In the genomic region with DNA sequence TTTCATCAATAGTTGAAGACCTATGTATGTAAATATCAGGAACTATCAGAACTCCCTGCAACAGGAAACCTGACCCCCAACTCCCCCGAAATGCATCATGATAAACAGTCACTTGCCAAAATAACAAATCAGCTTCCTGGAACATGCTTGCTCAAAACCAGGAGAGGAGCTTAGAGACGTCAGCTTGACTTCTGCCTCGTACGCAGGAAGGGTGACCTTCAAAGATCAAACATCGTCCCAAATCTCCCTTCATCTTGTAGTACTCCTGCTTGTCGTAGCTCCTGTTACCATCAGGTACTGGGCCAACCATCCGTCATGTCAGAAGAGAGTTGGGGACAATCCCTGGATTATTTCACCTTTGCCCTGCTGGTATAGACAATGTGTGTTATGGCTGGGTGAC, we compare ENCODE assay signal across 12 cellular contexts.
A peak's percentile ranks its signal among the peaks of the same experiment; 100 is the strongest.
DNase-seq lines count a peak whose midpoint lies in the region; ATAC-seq and TF ChIP-seq lines count a peak whose summit lies in the region.
"Had no signal": no experiment of that assay in that cellular context is flagged by ENCODE, and none has a peak within 500 bp of the region (broad histone marks: within the 10 kb centered on the region; RNA-seq: fewer than 3 reads in every experiment).

No MANE protein-coding gene starts in this region.

- no peaks in the 10 kb centered on the region for H3K27me3 Mint-ChIP-seq in activated naive CD4-positive, alpha-beta T cell treated with anti-CD3 and anti-CD28 coated beads, Interleukin-2, amount 50 U/mL, for 24 hours
- peaks cover 5% of the 10 kb centered on the region for H3K27me3 Mint-ChIP-seq in activated CD8-positive, alpha-beta T cell treated with anti-CD3 and anti-CD28 coated beads, Interleukin-2, amount 10 ng/mL, durations not matched to agents 7 days and 5 days (ENCODE audit: low read depth)
- H3K27me3 Mint-ChIP-seq in memory B cell: no peaks in the 10 kb centered on the region

- DNase-seq in activated naive CD4-positive, alpha-beta T cell (lab: John Stamatoyannopoulos, UW): no peak
- no peak for DNase-seq in activated CD8-positive, alpha-beta T cell treated with anti-CD3 and anti-CD28 coated beads, Interleukin-2, amount 10 ng/mL, durations not matched to agents 7 days and 5 days
- no peak for DNase-seq in memory B cell (ENCODE audit: low spot score in 2 of 2)
- DNase-seq in suprapubic skin (ENCODE audit: low spot score in 2 of 2): no peak
- DNase-seq in NCI-H1105 (lab: John Stamatoyannopoulos, UW): no peak
- DNase-seq: AML-193, T-helper 2 cell, trophoblast cell had no signal

- H3K4me3 Mint-ChIP-seq in activated naive CD4-positive, alpha-beta T cell treated with anti-CD3 and anti-CD28 coated beads, Interleukin-2, amount 50 U/mL, for 24 hours: peak overlapping the region; percentile 70
- H3K4me3 Mint-ChIP-seq in activated CD8-positive, alpha-beta T cell treated with anti-CD3 and anti-CD28 coated beads, Interleukin-2, amount 10 ng/mL, durations not matched to agents 7 days and 5 days: peak overlapping the region; percentile 74
- peak overlapping the region; percentile 80 for H3K4me3 Mint-ChIP-seq in memory B cell

- H3K27ac ChIP-seq in suprapubic skin: peak overlapping the region; percentile 89
- H3K27ac ChIP-seq: epithelial cell of prostate had no signal

- peaks cover 30% of the 10 kb centered on the region for H3K4me1 Mint-ChIP-seq in activated naive CD4-positive, alpha-beta T cell treated with anti-CD3 and anti-CD28 coated beads, Interleukin-2, amount 50 U/mL, for 24 hours
- H3K4me1 Mint-ChIP-seq in activated CD8-positive, alpha-beta T cell treated with anti-CD3 and anti-CD28 coated beads, Interleukin-2, amount 10 ng/mL, durations not matched to agents 7 days and 5 days (ENCODE audit: low read depth): peaks cover 44% of the 10 kb centered on the region
- peaks cover 13% of the 10 kb centered on the region for H3K4me1 Mint-ChIP-seq in memory B cell

- no peak for TF ChIP-seq CTCF in suprapubic skin (IDR thresholded peaks at IDR 0.05)

- peak overlapping the region; percentile 62 for H3K27ac Mint-ChIP-seq in activated naive CD4-positive, alpha-beta T cell treated with anti-CD3 and anti-CD28 coated beads, Interleukin-2, amount 50 U/mL, for 24 hours
- H3K27ac Mint-ChIP-seq in activated CD8-positive, alpha-beta T cell treated with anti-CD3 and anti-CD28 coated beads, Interleukin-2, amount 10 ng/mL, durations not matched to agents 7 days and 5 days: peak overlapping the region; percentile 92
- no peak overlapping the region for H3K27ac Mint-ChIP-seq in memory B cell

- H3K4me1 ChIP-seq in suprapubic skin: peaks cover 56% of the 10 kb centered on the region

- H3K36me3 Mint-ChIP-seq in activated naive CD4-positive, alpha-beta T cell treated with anti-CD3 and anti-CD28 coated beads, Interleukin-2, amount 50 U/mL, for 24 hours: no peaks in the 10 kb centered on the region
- H3K36me3 Mint-ChIP-seq in activated CD8-positive, alpha-beta T cell treated with anti-CD3 and anti-CD28 coated beads, Interleukin-2, amount 10 ng/mL, durations not matched to agents 7 days and 5 days (ENCODE audit: low read depth): peaks cover 2% of the 10 kb centered on the region
- no peaks in the 10 kb centered on the region for H3K36me3 Mint-ChIP-seq in memory B cell

- ATAC-seq in activated CD8-positive, alpha-beta T cell treated with anti-CD3 and anti-CD28 coated beads, Interleukin-2, amount 10 ng/mL, durations not matched to agents 7 days and 5 days: no peak
- ATAC-seq in memory B cell (ENCODE audit: low read depth) (no peak), HG02623 (IDR thresholded peaks at IDR 0.05; ENCODE audit: unreplicated experiment) (no peak), GM18520 (IDR thresholded peaks at IDR 0.05; ENCODE audit: unreplicated experiment) (no peak)

- no peaks in the 10 kb centered on the region for H3K27me3 ChIP-seq in suprapubic skin

- CTCF ChIA-PET in activated CD8-positive, alpha-beta T cell treated with anti-CD3 and anti-CD28 coated beads, Interleukin-2, amount 10 ng/mL, durations not matched to agents 7 days and 5 days (lab: Charles Lee): interaction anchor here (1.3 to 3.2 kb wide), 9 partner anchors 11 to 403 kb away, joined by 3 to 34 read pairs (median 5); partner anchors contain the start of gene GADD45G

- WGBS in suprapubic skin: 71% methylated on average over 7 of the region's 7 CpGs

- no peak for TF ChIP-seq EP300 in suprapubic skin (IDR thresholded peaks at IDR 0.05)

- POLR2A ChIA-PET in activated CD8-positive, alpha-beta T cell treated with anti-CD3 and anti-CD28 coated beads, Interleukin-2, amount 10 ng/mL, durations not matched to agents 7 days and 5 days (lab: Charles Lee): no interaction called here

- H3K9me3 ChIP-seq in suprapubic skin: no peaks in the 10 kb centered on the region

- H3K4me3 ChIP-seq in suprapubic skin: no peak overlapping the region

- H3K36me3 ChIP-seq in suprapubic skin: no peaks in the 10 kb centered on the region

- no peak for TF ChIP-seq POLR2A in suprapubic skin (IDR thresholded peaks at IDR 0.05)

- no peaks in the 10 kb centered on the region for H3K9me3 Mint-ChIP-seq in activated naive CD4-positive, alpha-beta T cell treated with anti-CD3 and anti-CD28 coated beads, Interleukin-2, amount 50 U/mL, for 24 hours
- H3K9me3 Mint-ChIP-seq in activated CD8-positive, alpha-beta T cell treated with anti-CD3 and anti-CD28 coated beads, Interleukin-2, amount 10 ng/mL, durations not matched to agents 7 days and 5 days (ENCODE audit: insufficient read depth): peaks cover 5% of the 10 kb centered on the region
- no peaks in the 10 kb centered on the region for H3K9me3 Mint-ChIP-seq in memory B cell
